Comparison of ENCODE assay signal across 34 cellular contexts in the genomic region with DNA sequence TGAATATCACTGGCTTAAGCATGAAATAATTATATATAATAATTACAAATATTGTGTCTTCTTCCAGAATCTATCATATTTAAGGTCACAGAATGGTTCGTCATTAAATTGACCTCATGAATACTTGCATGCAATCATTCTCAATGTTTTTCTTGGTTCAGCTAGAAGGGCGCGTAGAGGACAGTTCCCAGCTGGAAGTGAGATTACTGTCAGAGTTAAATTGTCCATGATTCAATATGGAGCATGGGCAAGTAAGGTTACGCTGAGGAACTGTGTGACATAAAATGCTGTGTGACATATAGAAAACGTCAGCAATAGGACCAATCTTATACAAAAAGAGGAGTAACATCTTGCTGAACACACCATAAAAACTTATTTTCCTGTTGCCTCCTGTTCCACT.
"Had no signal": no experiment of that assay in that cellular context is flagged by ENCODE, and none has a peak within 500 bp of the region (broad histone marks: within the 10 kb centered on the region; RNA-seq: fewer than 3 reads in every experiment).

No MANE protein-coding gene starts in this region.

- H3K27me3 ChIP-seq: MG63 had no signal

- H3K9me3 ChIP-seq: MG63 had no signal

- H3K27ac ChIP-seq: KMS-11 had no signal

- H3K36me3 ChIP-seq: MG63 had no signal

- DNase-seq: Karpas-422, Kasumi-1, KG1, MG63, MM.1S, MV-4-11, NCI-H1048, NCI-H1092, NCI-H1092 treated with DMSO at 0.1 percent for 48 hours, NCI-H1105, NCI-H1105 treated with DMSO at 0.1 percent for 48 hours, NCI-H1417, NCI-H1417 treated with DMSO at 0.1 percent for 48 hours, NCI-H1436, NCI-H1436 treated with DMSO at 0.1 percent for 48 hours, NCI-H146, NCI-H1694, NCI-H1694 treated with DMSO at 0.1 percent for 48 hours, NCI-H187, NCI-H187 treated with DMSO at 0.1 percent for 48 hours, NCI-H1930, NCI-H2029, NCI-H2029 treated with DMSO at 0.1 percent for 48 hours, NCI-H2081, NCI-H2081 treated with DMSO at 0.1 percent for 48 hours, NCI-H2107, NCI-H2171, NCI-H2171 treated with DMSO at 0.1 percent for 48 hours, NCI-H2227 treated with DMSO at 0.1 percent for 48 hours, NCI-H226, NCI-H345, NCI-H446, NCI-H446 treated with DMSO at 0.1 percent for 48 hours had no signal

- H3K9ac ChIP-seq: KMS-11 had no signal

- H3K4me2 ChIP-seq: KMS-11 had no signal

- H3K4me3 ChIP-seq: MG63 had no signal
